In the genomic region with DNA sequence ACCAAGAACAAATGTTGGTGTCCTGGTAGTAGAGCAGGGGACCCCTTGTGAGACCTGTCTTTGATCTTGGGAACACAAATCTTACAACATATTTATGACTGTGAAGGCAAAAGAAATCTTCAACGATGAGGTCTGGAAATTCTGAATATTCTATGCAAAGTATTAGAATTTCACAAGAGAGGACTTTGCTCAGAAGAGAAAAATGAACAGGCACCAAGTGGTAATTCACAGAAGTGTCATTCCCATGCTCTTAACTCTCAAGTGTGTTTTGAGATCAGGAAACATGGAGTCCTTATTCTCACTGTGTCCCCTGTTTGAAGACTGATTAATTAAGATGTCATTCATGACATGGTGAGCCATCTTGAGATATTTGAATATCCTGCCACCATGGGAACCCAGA, we compare ENCODE assay signal across 16 cellular contexts. TPM values are rescaled to one million over a fixed set of nuclear protein-coding genes. Genes with fewer than 3 reads are reported as not detected.
DNase-seq lines count a peak whose midpoint lies in the region; ATAC-seq and TF ChIP-seq lines count a peak whose summit lies in the region.
"Had no signal": no experiment of that assay in that cellular context is flagged by ENCODE, and none has a peak within 500 bp of the region (broad histone marks: within the 10 kb centered on the region; RNA-seq: fewer than 3 reads in every experiment).

No MANE protein-coding gene starts in this region.

- H3K9ac ChIP-seq in BLaER1 treated with 17β-estradiol and CSF1 and Interleukin-3, amounts not matched to agents 10 nM and 100 nM: peak overlapping the region in 6 of 11 experiments; percentile 9 to 74 (median 54); a peak in 10 of 22 replicates

- TF ChIP-seq CTCF in AG10803 (conservative IDR thresholded peaks at IDR 0.05; ENCODE audit: low read length) (no peak), PC-9 (conservative IDR thresholded peaks at IDR 0.05) (no peak)

- peaks cover 0 to 6% (median 4%) of the 10 kb centered on the region in 3 donors for H3K27me3 Mint-ChIP-seq in immature natural killer cell (ENCODE audit: low read depth in 3 of 3)

- H2AFZ ChIP-seq in PC-9: no peak overlapping the region
- H2AFZ ChIP-seq: hepatocyte had no signal

- peaks cover 0 to 26% (median 11%) of the 10 kb centered on the region in 11 experiments; a peak in 15 of 22 replicates for H3K36me3 ChIP-seq in BLaER1 treated with 17β-estradiol and CSF1 and Interleukin-3, amounts not matched to agents 10 nM and 100 nM
- H3K36me3 ChIP-seq in PC-9 (ENCODE audit: low read depth): no peaks in the 10 kb centered on the region; the same call in 1 of the 2 replicates
- no peaks in the 10 kb centered on the region for H3K36me3 ChIP-seq in aorta (ENCODE audit: control insufficient read depth in 1 of 2, insufficient read depth in 2 of 2, low read length in 1 of 2)
- H3K36me3 ChIP-seq: SJCRH30, WERI-Rb-1 had no signal

- POLR2A ChIA-PET in PC-9 (lab: Charles Lee; ENCODE audit: unreplicated experiment): no interaction called here

- CTCF ChIA-PET in PC-9 (lab: Charles Lee): no interaction called here

- H3K27ac ChIP-seq in BLaER1 treated with 17β-estradiol and CSF1 and Interleukin-3, amounts not matched to agents 10 nM and 100 nM: peak overlapping the region in 10 of 11 experiments; percentile 18 to 92 (median 76); a peak in 20 of 22 replicates
- peak overlapping the region; percentile 90 for H3K27ac ChIP-seq in PC-9
- H3K27ac ChIP-seq in aorta (ENCODE audit: low read depth in 1 of 2, low read length in 2 of 2): no peak overlapping the region
- H3K27ac ChIP-seq: body of pancreas, hepatocyte, SJCRH30, WERI-Rb-1 had no signal

- no peaks in the 10 kb centered on the region for H3K27me3 ChIP-seq in BLaER1 treated with 17β-estradiol and CSF1 and Interleukin-3, amounts not matched to agents 10 nM and 100 nM
- H3K27me3 ChIP-seq in PC-9 (ENCODE audit: insufficient read depth, low read depth): no peaks in the 10 kb centered on the region
- no peaks in the 10 kb centered on the region for H3K27me3 ChIP-seq in aorta (ENCODE audit: control insufficient read depth in 1 of 2, insufficient read depth in 2 of 2, low read length in 1 of 2)
- H3K27me3 ChIP-seq: body of pancreas, hepatocyte, SJCRH30 had no signal

- H3K36me3 Mint-ChIP-seq in immature natural killer cell: peaks cover 0 to 26% (median 0%) of the 10 kb centered on the region in 3 donors

- H3K4me1 Mint-ChIP-seq in immature natural killer cell: peaks cover 56 to 69% of the 10 kb centered on the region in 2 donors

- peak overlapping the region; percentile 55 to 86 (median 80) for H3K27ac Mint-ChIP-seq in immature natural killer cell

- no peaks in the 10 kb centered on the region for H3K9me2 ChIP-seq in PC-9 (ENCODE audit: insufficient read depth)

- intact Hi-C loops in PC-9 (cut with micrococcal nuclease; ENCODE audit: unreplicated experiment): no loop called here
- intact Hi-C loops in aorta (cut with DNase I): no loop called here

- H4K20me1 ChIP-seq in BLaER1 treated with 17β-estradiol and CSF1 and Interleukin-3, amounts not matched to agents 10 nM and 100 nM: no peaks in the 10 kb centered on the region
- no peaks in the 10 kb centered on the region for H4K20me1 ChIP-seq in PC-9 (ENCODE audit: insufficient read depth)

- DNase-seq in AG10803 (ENCODE audit: low read depth): peak; percentile 43
- no peak for DNase-seq in PC-9
- no peak for DNase-seq in immature natural killer cell
- no peak for DNase-seq in aorta
- no peak for DNase-seq in T-helper 9 cell
- DNase-seq in putamen (ENCODE audit: low spot score): no peak
- DNase-seq: activated T-cell treated with anti-CD3 and anti-CD28 coated beads, Interleukin-2, amount 50 U/mL, for 1 hour; left cardiac atrium; NCI-H2107; SJCRH30; stimulated activated CD8-positive, alpha-beta memory T cell treated with anti-CD3 and anti-CD28 coated beads, Interleukin-4, amount 100 ng/mL, for 48 hours; WERI-Rb-1 had no signal

- peaks cover 26% of the 10 kb centered on the region for H3F3A ChIP-seq in PC-9 (ENCODE audit: insufficient read depth, low read depth)

- no TSS peak for BruUV-seq in PC-9 (replicated peaks; lab: Mats Ljungman, UMichigan)

- no peak for ATAC-seq in aorta (ENCODE audit: low FRiP score)
- ATAC-seq in HG03025 (IDR thresholded peaks at IDR 0.05; ENCODE audit: low FRiP score, unreplicated experiment): no peak
- ATAC-seq: body of pancreas, left cardiac atrium had no signal

- H3K4me3 ChIP-seq in AG10803 (ENCODE audit: low read length) (no peak overlapping the region), PC-9 (no peak overlapping the region), aorta (ENCODE audit: low read length in 2 of 2) (no peak overlapping the region)
- no peak overlapping the region for H3K4me3 ChIP-seq in BLaER1 treated with 17β-estradiol and CSF1 and Interleukin-3, amounts not matched to agents 10 nM and 100 nM
- H3K4me3 ChIP-seq: body of pancreas, hepatocyte, SJCRH30 had no signal

- WGBS in aorta, 2 donors: 77 to 81% methylated on average over 1 of the region's 1 CpG

- H3K79me2 ChIP-seq in PC-9 (ENCODE audit: low read depth): no peaks in the 10 kb centered on the region
- H3K79me2 ChIP-seq: hepatocyte had no signal

- H3K4me1 ChIP-seq in BLaER1 treated with 17β-estradiol and CSF1 and Interleukin-3, amounts not matched to agents 10 nM and 100 nM: peaks cover 10 to 65% (median 27%) of the 10 kb centered on the region in 10 experiments; a peak in 19 of 20 replicates
- H3K4me1 ChIP-seq in PC-9 (replicated peaks; ENCODE audit: insufficient read depth): peaks cover 64% of the 10 kb centered on the region
- no peaks in the 10 kb centered on the region for H3K4me1 ChIP-seq in aorta (ENCODE audit: control insufficient read depth in 1 of 2, insufficient read depth in 2 of 2, low read length in 2 of 2)
- H3K4me1 ChIP-seq: body of pancreas, SJCRH30 had no signal

- peaks cover 0 to 19% (median 0%) of the 10 kb centered on the region in 11 experiments; a peak in 6 of 22 replicates for H3K9me3 ChIP-seq in BLaER1 treated with 17β-estradiol and CSF1 and Interleukin-3, amounts not matched to agents 10 nM and 100 nM (replicated peaks in 1 of 11)
- H3K9me3 ChIP-seq in PC-9 (ENCODE audit: insufficient read depth, low read depth) (no peaks in the 10 kb centered on the region), aorta (ENCODE audit: control insufficient read depth, low read length) (no peaks in the 10 kb centered on the region)
- H3K9me3 ChIP-seq: body of pancreas, SJCRH30 had no signal

- no peaks in the 10 kb centered on the region for H3K9me3 Mint-ChIP-seq in immature natural killer cell

- peak overlapping the region in 9 of 11 experiments; percentile 24 to 75 (median 63); a peak in 18 of 22 replicates for H3K4me2 ChIP-seq in BLaER1 treated with 17β-estradiol and CSF1 and Interleukin-3, amounts not matched to agents 10 nM and 100 nM
- H3K4me2 ChIP-seq in PC-9: peak overlapping the region; percentile 21; the same call in 1 of the 2 replicates
- H3K4me2 ChIP-seq: hepatocyte had no signal

- H3K4me3 Mint-ChIP-seq in immature natural killer cell: peak overlapping the region; percentile 40 to 75 (median 66)

RNA-seq across cellular contexts. Expression of a gene that starts 52.5 kb away (rescaled TPM):
- total RNA-seq in PC-9 (2021) (16.5 and 19.5 TPM in 2 replicates), aorta (1 to 10 TPM; 6.6 to 7.6 TPM)
- polyA plus RNA-seq in immature natural killer cell (1 to 10 TPM; 5.8 to 7.8 (median 7.5) TPM), aorta (1 to 10 TPM; 1.8 to 3.6 TPM)

Comparison
In these comparisons a context has a peak if more than half of its experiments do, and no peak if none do; other contexts are left out.
1. H3K27ac ChIP-seq: peak in BLaER1 treated with 17β-estradiol and CSF1 and Interleukin-3, amounts not matched to agents 10 nM and 100 nM (10 of 11) and PC-9 (single experiment); none in aorta (0 of 2).